Comparison of ENCODE assay signal across 1 cellular context in genomic region chr6:31831350-31832215, GRCh38.
TF ChIP-seq lines count a peak whose summit lies in the region.

No MANE protein-coding gene starts in this region.

TF ChIP-seq in HepG2, 621 proteins besides CTCF, POLR2A, EP300 and RAD21:
- no peak for TF ChIP-seq ZNF530 (CRISPR knock-in tag; IDR thresholded peaks at IDR 0.05; ENCODE audit: low read depth)
- TF ChIP-seq NFYB (CRISPR knock-in tag; IDR thresholded peaks at IDR 0.05) = no peak
- no peak for TF ChIP-seq LRRFIP1 (CRISPR knock-in tag; conservative IDR thresholded peaks at IDR 0.05)
- TF ChIP-seq, protein P1, sequence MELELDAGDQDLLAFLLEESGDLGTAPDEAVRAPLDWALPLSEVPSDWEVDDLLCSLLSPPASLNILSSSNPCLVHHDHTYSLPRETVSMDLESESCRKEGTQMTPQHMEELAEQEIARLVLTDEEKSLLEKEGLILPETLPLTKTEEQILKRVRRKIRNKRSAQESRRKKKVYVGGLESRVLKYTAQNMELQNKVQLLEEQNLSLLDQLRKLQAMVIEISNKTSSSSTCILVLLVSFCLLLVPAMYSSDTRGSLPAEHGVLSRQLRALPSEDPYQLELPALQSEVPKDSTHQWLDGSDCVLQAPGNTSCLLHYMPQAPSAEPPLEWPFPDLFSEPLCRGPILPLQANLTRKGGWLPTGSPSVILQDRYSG (CRISPR knock-in tag; IDR thresholded peaks at IDR 0.05) = no peak
- TF ChIP-seq ZNF335 (CRISPR knock-in tag; IDR thresholded peaks at IDR 0.05) = 0 out of 2 replicates have a peak, but pooled peaks have one; percentile 27
- TF ChIP-seq CEBPG (CRISPR knock-in tag; IDR thresholded peaks at IDR 0.05) = 0 out of 2 replicates have a peak, but pooled peaks have one; percentile 26
- TF ChIP-seq ZBTB38 (CRISPR knock-in tag; IDR thresholded peaks at IDR 0.05) = peak; percentile 51; the same call in 1 of the 2 replicates
- TF ChIP-seq ZNF567 (CRISPR knock-in tag; IDR thresholded peaks at IDR 0.05; ENCODE audit: borderline replicate concordance) = 0 out of 2 replicates have a peak, but pooled peaks have one; percentile 50
- peak; percentile 34; the same call in 1 of the 2 replicates for TF ChIP-seq ZNF788 (CRISPR knock-in tag; IDR thresholded peaks at IDR 0.05; ENCODE audit: borderline replicate concordance)
- no peak for TF ChIP-seq DMAP1 (CRISPR knock-in tag; IDR thresholded peaks at IDR 0.05)
- peak; percentile 87 for TF ChIP-seq ZC3H13 (CRISPR knock-in tag; IDR thresholded peaks at IDR 0.05)
- TF ChIP-seq, protein P2, sequence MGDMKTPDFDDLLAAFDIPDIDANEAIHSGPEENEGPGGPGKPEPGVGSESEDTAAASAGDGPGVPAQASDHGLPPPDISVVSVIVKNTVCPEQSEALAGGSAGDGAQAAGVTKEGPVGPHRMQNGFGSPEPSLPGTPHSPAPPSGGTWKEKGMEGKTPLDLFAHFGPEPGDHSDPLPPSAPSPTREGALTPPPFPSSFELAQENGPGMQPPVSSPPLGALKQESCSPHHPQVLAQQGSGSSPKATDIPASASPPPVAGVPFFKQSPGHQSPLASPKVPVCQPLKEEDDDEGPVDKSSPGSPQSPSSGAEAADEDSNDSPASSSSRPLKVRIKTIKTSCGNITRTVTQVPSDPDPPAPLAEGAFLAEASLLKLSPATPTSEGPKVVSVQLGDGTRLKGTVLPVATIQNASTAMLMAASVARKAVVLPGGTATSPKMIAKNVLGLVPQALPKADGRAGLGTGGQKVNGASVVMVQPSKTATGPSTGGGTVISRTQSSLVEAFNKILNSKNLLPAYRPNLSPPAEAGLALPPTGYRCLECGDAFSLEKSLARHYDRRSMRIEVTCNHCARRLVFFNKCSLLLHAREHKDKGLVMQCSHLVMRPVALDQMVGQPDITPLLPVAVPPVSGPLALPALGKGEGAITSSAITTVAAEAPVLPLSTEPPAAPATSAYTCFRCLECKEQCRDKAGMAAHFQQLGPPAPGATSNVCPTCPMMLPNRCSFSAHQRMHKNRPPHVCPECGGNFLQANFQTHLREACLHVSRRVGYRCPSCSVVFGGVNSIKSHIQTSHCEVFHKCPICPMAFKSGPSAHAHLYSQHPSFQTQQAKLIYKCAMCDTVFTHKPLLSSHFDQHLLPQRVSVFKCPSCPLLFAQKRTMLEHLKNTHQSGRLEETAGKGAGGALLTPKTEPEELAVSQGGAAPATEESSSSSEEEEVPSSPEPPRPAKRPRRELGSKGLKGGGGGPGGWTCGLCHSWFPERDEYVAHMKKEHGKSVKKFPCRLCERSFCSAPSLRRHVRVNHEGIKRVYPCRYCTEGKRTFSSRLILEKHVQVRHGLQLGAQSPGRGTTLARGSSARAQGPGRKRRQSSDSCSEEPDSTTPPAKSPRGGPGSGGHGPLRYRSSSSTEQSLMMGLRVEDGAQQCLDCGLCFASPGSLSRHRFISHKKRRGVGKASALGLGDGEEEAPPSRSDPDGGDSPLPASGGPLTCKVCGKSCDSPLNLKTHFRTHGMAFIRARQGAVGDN (CRISPR knock-in tag; IDR thresholded peaks at IDR 0.05) = 0 out of 2 replicates have a peak, but pooled peaks have one; percentile 16
- TF ChIP-seq CEBPB (IDR thresholded peaks at IDR 0.05; ENCODE audit: borderline replicate concordance, low read depth, low read length) = peak; percentile 45
- 0 out of 2 replicates have a peak, but pooled peaks have one; percentile 4 for TF ChIP-seq FOSL2 (CRISPR knock-in tag; IDR thresholded peaks at IDR 0.05)
- peak; percentile 33; the same call in 1 of the 2 replicates for TF ChIP-seq PHF21A (CRISPR knock-in tag; IDR thresholded peaks at IDR 0.05)
- TF ChIP-seq NR2F2 (IDR thresholded peaks at IDR 0.05; ENCODE audit: borderline replicate concordance, low read depth) = 0 out of 2 replicates have a peak, but pooled peaks have one; percentile 22
- TF ChIP-seq RCOR2 (CRISPR knock-in tag; IDR thresholded peaks at IDR 0.05) = no peak
- TF ChIP-seq ARID2 (CRISPR knock-in tag; IDR thresholded peaks at IDR 0.05; ENCODE audit: borderline replicate concordance) = 0 out of 2 replicates have a peak, but pooled peaks have one; percentile 30
- TF ChIP-seq, protein P3, sequence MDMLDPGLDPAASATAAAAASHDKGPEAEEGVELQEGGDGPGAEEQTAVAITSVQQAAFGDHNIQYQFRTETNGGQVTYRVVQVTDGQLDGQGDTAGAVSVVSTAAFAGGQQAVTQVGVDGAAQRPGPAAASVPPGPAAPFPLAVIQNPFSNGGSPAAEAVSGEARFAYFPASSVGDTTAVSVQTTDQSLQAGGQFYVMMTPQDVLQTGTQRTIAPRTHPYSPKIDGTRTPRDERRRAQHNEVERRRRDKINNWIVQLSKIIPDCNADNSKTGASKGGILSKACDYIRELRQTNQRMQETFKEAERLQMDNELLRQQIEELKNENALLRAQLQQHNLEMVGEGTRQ (IDR thresholded peaks at IDR 0.05; ENCODE audit: low read depth, low read length) = no peak
- TF ChIP-seq, protein P3 (CRISPR knock-in tag; IDR thresholded peaks at IDR 0.05; ENCODE audit: borderline replicate concordance) = no peak
- peak; percentile 31; the same call in 1 of the 2 replicates for TF ChIP-seq ZNF121 (CRISPR knock-in tag; IDR thresholded peaks at IDR 0.05)
- no peak for TF ChIP-seq MAZ (IDR thresholded peaks at IDR 0.05; ENCODE audit: borderline replicate concordance, low read depth, low read length)
- TF ChIP-seq MAZ (CRISPR knock-in tag; IDR thresholded peaks at IDR 0.05; ENCODE audit: low read depth) = 0 out of 2 replicates have a peak, but pooled peaks have one; percentile 29
- TF ChIP-seq HNF4A (CRISPR knock-in tag; IDR thresholded peaks at IDR 0.05) = peak; percentile 11; the same call in 1 of the 2 replicates
TF ChIP-seq in HepG2: peak in this region for 15.
